8 cellular contexts compared by ENCODE assay signal in genomic region chr14:77303417-77304156, GRCh38. TPM values are rescaled to one million over a fixed set of nuclear protein-coding genes. Genes with fewer than 3 reads are reported as not detected.
A peak's percentile ranks its signal among the peaks of the same experiment; 100 is the strongest.
DNase-seq lines count a peak whose midpoint lies in the region; ATAC-seq and TF ChIP-seq lines count a peak whose summit lies in the region.

No MANE protein-coding gene starts in this region.

- H3K27ac ChIP-seq in epithelial cell of prostate, result peak overlapping the region; percentile 77

- peaks cover 19% of the 10 kb centered on the region for H3K4me1 Mint-ChIP-seq in glutamatergic neuron (ENCODE audit: low read depth, unreplicated experiment)

- H3K9me3 Mint-ChIP-seq in glutamatergic neuron (ENCODE audit: unreplicated experiment), result no peaks in the 10 kb centered on the region

- TF ChIP-seq CTCF in retinal pigment epithelial cell (conservative IDR thresholded peaks at IDR 0.05; ENCODE audit: low read depth, low read length) (no peak), glutamatergic neuron (IDR thresholded peaks at IDR 0.05; ENCODE audit: partially characterized antibody, unreplicated experiment) (no peak)

- H3K27ac Mint-ChIP-seq in glutamatergic neuron (ENCODE audit: unreplicated experiment), result no peak overlapping the region

- no peak overlapping the region for H3K4me3 Mint-ChIP-seq in glutamatergic neuron (ENCODE audit: unreplicated experiment)

- H3K27me3 Mint-ChIP-seq in glutamatergic neuron (ENCODE audit: unreplicated experiment), result peaks cover 2% of the 10 kb centered on the region

- no peaks in the 10 kb centered on the region for H3K36me3 Mint-ChIP-seq in glutamatergic neuron (ENCODE audit: unreplicated experiment)

- ATAC-seq in HG03095 (IDR thresholded peaks at IDR 0.05; ENCODE audit: unreplicated experiment), result peak; percentile 57
- peak; percentile 92 for ATAC-seq in SK-N-SH treated with all-trans-retinoic acid at 6 μM for 48 hours
- ATAC-seq in GM21515 (IDR thresholded peaks at IDR 0.05; ENCODE audit: unreplicated experiment), result no peak
- no peak for ATAC-seq in GM21526 (IDR thresholded peaks at IDR 0.05; ENCODE audit: low FRiP score, unreplicated experiment)

- DNase-seq in ELR (ENCODE audit: low read depth) (peak; percentile 99), epithelial cell of prostate (ENCODE audit: low read depth, low spot score) (peak; percentile 96), retinal pigment epithelial cell (ENCODE audit: low read depth) (peak; percentile 89), glutamatergic neuron (no peak)

- H3K4me3 ChIP-seq in retinal pigment epithelial cell (ENCODE audit: low read length), result no peak overlapping the region

TF ChIP-seq in SK-N-SH treated with all-trans-retinoic acid at 6 μM for 48 hours, 23 proteins besides CTCF, POLR2A, EP300 and RAD21:
- TF ChIP-seq ISL1 (CRISPR knock-in tag; IDR thresholded peaks at IDR 0.05) (peak; percentile 68), CREB5 (CRISPR knock-in tag; IDR thresholded peaks at IDR 0.05; ENCODE audit: low read depth) (peak; percentile 70; the same call in 1 of the 2 replicates), PPARA (CRISPR knock-in tag; IDR thresholded peaks at IDR 0.05; ENCODE audit: borderline replicate concordance) (no peak), CSDC2 (CRISPR knock-in tag; IDR thresholded peaks at IDR 0.05) (no peak), ESRRG (CRISPR knock-in tag; IDR thresholded peaks at IDR 0.05) (no peak)

RNA-seq across cellular contexts. Expression of gene POMT2, which starts 17.1 kb away (rescaled TPM):
- 41.5 TPM for total RNA-seq in glutamatergic neuron (ENCODE audit: unreplicated experiment)

RNA-seq across cellular contexts. Expression of gene GSTZ1, which starts 17.2 kb away (rescaled TPM):
- total RNA-seq in glutamatergic neuron (ENCODE audit: unreplicated experiment), result 23.1 TPM

RNA-seq across cellular contexts. Expression of gene NGB, which starts 32.6 kb away (rescaled TPM):
- total RNA-seq in glutamatergic neuron (ENCODE audit: unreplicated experiment), result 0.22 TPM

Comparison
In these comparisons a context has a peak if more than half of its experiments do, and no peak if none do; other contexts are left out.
1. ATAC-seq: peak in HG03095 (single experiment) and SK-N-SH treated with all-trans-retinoic acid at 6 μM for 48 hours (single experiment); none in GM21515 (single experiment) and GM21526 (single experiment).